9 cellular contexts compared by ENCODE assay signal in genomic region chr6:123925360-123925759, GRCh38.
DNase-seq lines count a peak whose midpoint lies in the region; ATAC-seq, FAIRE-seq and TF ChIP-seq lines count a peak whose summit lies in the region.
"Had no signal": no experiment of that assay in that cellular context is flagged by ENCODE, and none has a peak within 500 bp of the region (broad histone marks: within the 10 kb centered on the region; RNA-seq: fewer than 3 reads in every experiment).

No MANE protein-coding gene starts in this region.

- no peaks in the 10 kb centered on the region for H3K4me1 ChIP-seq in aorta (ENCODE audit: control insufficient read depth in 1 of 2, insufficient read depth in 2 of 2, low read length in 2 of 2)

- H3K27ac ChIP-seq in aorta (ENCODE audit: low read depth in 1 of 2, low read length in 2 of 2) = no peak overlapping the region

- H3K4me3 ChIP-seq in kidney epithelial cell (ENCODE audit: low read depth, low read length) = no peak overlapping the region
- no peak overlapping the region for H3K4me3 ChIP-seq in aorta (ENCODE audit: low read length in 2 of 2)

- no peak for FAIRE-seq in RCC 7860 (lab: Jason Lieb, UNC)

- H3K27me3 ChIP-seq in kidney epithelial cell (ENCODE audit: control insufficient read depth, insufficient read depth, low read length) = no peaks in the 10 kb centered on the region
- no peaks in the 10 kb centered on the region for H3K27me3 ChIP-seq in aorta (ENCODE audit: control insufficient read depth in 1 of 2, insufficient read depth in 2 of 2, low read length in 1 of 2)

- H3K36me3 ChIP-seq in kidney epithelial cell (ENCODE audit: control insufficient read depth, insufficient read depth, low read length) (no peaks in the 10 kb centered on the region), aorta (ENCODE audit: control insufficient read depth in 1 of 2, insufficient read depth in 2 of 2, low read length in 1 of 2) (no peaks in the 10 kb centered on the region)

- TF ChIP-seq CTCF in kidney epithelial cell (IDR thresholded peaks at IDR 0.05; ENCODE audit: insufficient read depth, low read length, poor library complexity, severe bottlenecking) = no peak

- DNase-seq in MV-4-11 (lab: John Stamatoyannopoulos, UW) (peak; percentile 49), kidney epithelial cell (ENCODE audit: low read depth) (peak; percentile 42), RCC 7860 (ENCODE audit: low spot score) (no peak), medulla oblongata (ENCODE audit: extremely low spot score) (no peak), aorta (no peak)
- DNase-seq: Right ventricle myocardium superior; stimulated activated CD4-positive, alpha-beta T cell treated with anti-CD3 and anti-CD28 coated beads, Interleukin-4, amount 100 ng/mL, for 24 hours had no signal

- ATAC-seq in GM19025 (IDR thresholded peaks at IDR 0.05; ENCODE audit: low read depth, unreplicated experiment) = peak; percentile 95
- ATAC-seq in HG02678 (IDR thresholded peaks at IDR 0.05; ENCODE audit: unreplicated experiment) = peak; percentile 96
- no peak for ATAC-seq in aorta (ENCODE audit: low FRiP score)

- 49 to 61% methylated on average over 1 of the region's 1 CpG for whole genome bisulfite sequencing in aorta, 2 donors

- no peaks in the 10 kb centered on the region for H3K9me3 ChIP-seq in aorta (ENCODE audit: control insufficient read depth, low read length)

- intact Hi-C loops in aorta (cut with DNase I) = no loop called here

Comparison
In these comparisons a context has a peak if more than half of its experiments do, and no peak if none do; other contexts are left out.
1. DNase-seq: peak in MV-4-11 (single experiment) and kidney epithelial cell (single experiment); none in RCC 7860 (single experiment), medulla oblongata (single experiment) and aorta (0 of 2).